In the genomic region with DNA sequence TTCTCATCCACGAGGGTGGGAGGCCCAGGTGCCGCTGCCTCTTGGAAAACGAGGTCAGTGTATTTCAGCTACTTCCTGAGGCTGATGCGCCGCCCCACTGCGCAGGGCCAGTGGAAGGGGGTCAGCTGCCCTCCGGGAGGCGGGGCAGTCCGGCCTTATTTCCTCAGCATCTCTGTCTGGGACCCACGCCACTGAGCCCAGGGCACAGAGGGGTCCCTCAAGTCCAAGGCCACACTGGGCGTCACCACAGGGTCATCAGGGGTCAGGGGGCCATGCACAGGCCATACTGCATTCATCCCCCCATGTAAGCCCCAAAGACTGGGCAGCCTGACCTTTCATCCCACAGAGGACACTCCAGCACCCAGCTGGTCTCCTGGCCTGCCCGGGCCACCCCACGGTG, we compare ENCODE assay signal across 17 cellular contexts. TPM values are rescaled to one million over a fixed set of nuclear protein-coding genes. Genes with fewer than 3 reads are reported as not detected.
DNase-seq lines count a peak whose midpoint lies in the region; ATAC-seq and TF ChIP-seq lines count a peak whose summit lies in the region.
"Had no signal": no experiment of that assay in that cellular context is flagged by ENCODE, and none has a peak within 500 bp of the region (broad histone marks: within the 10 kb centered on the region; RNA-seq: fewer than 3 reads in every experiment).

No MANE protein-coding gene starts in this region.

- no peaks in the 10 kb centered on the region for H3K79me2 ChIP-seq in trophoblast cell (ENCODE audit: control insufficient read depth, insufficient read depth, low read length, poor library complexity)

- H3K4me2 ChIP-seq in BLaER1 (peak overlapping the region; percentile 67), mesenchymal stem cell (ENCODE audit: low read length, poor library complexity, severe bottlenecking) (no peak overlapping the region), trophoblast cell (ENCODE audit: low read length) (no peak overlapping the region)
- H3K4me2 ChIP-seq: A549, GM23338 had no signal

- H2AK5ac ChIP-seq in mesenchymal stem cell (ENCODE audit: low read length, severe bottlenecking) = no peak overlapping the region
- H2AK5ac ChIP-seq in trophoblast cell (ENCODE audit: low read length) = no peak overlapping the region

- no peaks in the 10 kb centered on the region for H3K9me3 Mint-ChIP-seq in brain
- H3K9me3 Mint-ChIP-seq: CD4-positive, alpha-beta T cell had no signal

- H3K27ac ChIP-seq in BLaER1 = peak overlapping the region; percentile 65
- peak overlapping the region; percentile 54; the same call in 1 of the 2 replicates for H3K27ac ChIP-seq in VCaP
- no peak overlapping the region for H3K27ac ChIP-seq in mesenchymal stem cell (ENCODE audit: low read length, poor library complexity, severe bottlenecking)
- H3K27ac ChIP-seq in trophoblast cell (ENCODE audit: low read depth, low read length) = no peak overlapping the region
- H3K27ac ChIP-seq: 22Rv1, A549 had no signal

- H4K8ac ChIP-seq in mesenchymal stem cell (ENCODE audit: low read length) (no peak overlapping the region), trophoblast cell (ENCODE audit: low read depth, low read length) (no peak overlapping the region)

- WGBS in mesenchymal stem cell = 90% methylated on average over 13 of the region's 13 CpGs
- no CpG with 5 or more reads among the region's 13 CpGs for WGBS in trophoblast cell (ENCODE audit: extremely low coverage, insufficient coverage, insufficient read length)

- H4K91ac ChIP-seq in mesenchymal stem cell (ENCODE audit: low read length) = peak overlapping the region; percentile 12
- H4K91ac ChIP-seq in trophoblast cell (ENCODE audit: low read depth, low read length) = no peak overlapping the region

- ATAC-seq in HG02885 (IDR thresholded peaks at IDR 0.05; ENCODE audit: poor library complexity, unreplicated experiment) = no peak
- ATAC-seq: A549, HepG2 had no signal

- no peak overlapping the region for H2AFZ ChIP-seq in mesenchymal stem cell (ENCODE audit: low read depth, low read length)
- H2AFZ ChIP-seq in trophoblast cell (ENCODE audit: insufficient read depth, low read length, poor library complexity) = no peak overlapping the region
- H2AFZ ChIP-seq: GM23338 had no signal

- DNase-seq in mesenchymal stem cell (no peak), trophoblast cell (no peak), C1 segment of cervical spinal cord (lab: John Stamatoyannopoulos, UW) (no peak), DMS79 (lab: John Stamatoyannopoulos, UW) (no peak)
- DNase-seq: AML-193; Caco-2; CD4-positive, alpha-beta T cell; GF-D8 had no signal

- H3K27me3 Mint-ChIP-seq in brain = no peaks in the 10 kb centered on the region
- H3K27me3 Mint-ChIP-seq: CD4-positive, alpha-beta T cell; IgD-negative memory B cell had no signal

- H3K9me3 ChIP-seq in BLaER1 (0 out of 2 replicates have a peak, but pooled peaks cover 6% of the 10 kb centered on the region), mesenchymal stem cell (ENCODE audit: control insufficient read depth, low read length) (no peaks in the 10 kb centered on the region), trophoblast cell (ENCODE audit: insufficient read depth, low read depth, low read length) (peaks cover 2% of the 10 kb centered on the region)
- H3K9me3 ChIP-seq: A549, Caco-2 had no signal

- H3K9ac ChIP-seq in BLaER1 = peak overlapping the region; percentile 53
- H3K9ac ChIP-seq in mesenchymal stem cell (ENCODE audit: low read length) = no peak overlapping the region
- H3K9ac ChIP-seq in trophoblast cell (ENCODE audit: low read length) = no peak overlapping the region

- H4K12ac ChIP-seq in trophoblast cell (ENCODE audit: low read depth, low read length) = no peak overlapping the region

- H3K4ac ChIP-seq in mesenchymal stem cell (ENCODE audit: low read depth in 1 of 2, low read length in 2 of 2) = no peak overlapping the region
- no peak overlapping the region for H3K4ac ChIP-seq in trophoblast cell (ENCODE audit: low read depth, low read length)

- H2BK15ac ChIP-seq in mesenchymal stem cell (ENCODE audit: low read depth, poor library complexity, severe bottlenecking) = no peak overlapping the region

- H3K79me1 ChIP-seq in mesenchymal stem cell (replicated peaks; ENCODE audit: low read length, poor library complexity, severe bottlenecking) (no peaks in the 10 kb centered on the region), trophoblast cell (ENCODE audit: low read length) (no peaks in the 10 kb centered on the region)

- no peak overlapping the region for H3K4me3 Mint-ChIP-seq in brain
- H3K4me3 Mint-ChIP-seq: CD4-positive, alpha-beta T cell; GM23338 had no signal

- peaks cover 86% of the 10 kb centered on the region for H3K4me1 ChIP-seq in BLaER1
- peaks cover 2% of the 10 kb centered on the region for H3K4me1 ChIP-seq in mesenchymal stem cell (ENCODE audit: control insufficient read depth, insufficient read depth, low read depth, low read length)
- no peaks in the 10 kb centered on the region for H3K4me1 ChIP-seq in trophoblast cell (ENCODE audit: control insufficient read depth in 1 of 2, insufficient read depth in 2 of 2, low read length in 2 of 2)
- H3K4me1 ChIP-seq: A549, Caco-2 had no signal

- H2BK120ac ChIP-seq in mesenchymal stem cell (ENCODE audit: low read depth, low read length) (no peak overlapping the region), trophoblast cell (ENCODE audit: insufficient read depth, low read length, poor library complexity) (no peak overlapping the region)

- H3K27me3 ChIP-seq in BLaER1 (no peaks in the 10 kb centered on the region), mesenchymal stem cell (ENCODE audit: control insufficient read depth in 1 of 2, insufficient read depth in 1 of 2, low read length in 2 of 2) (peaks cover 0 to 19% of the 10 kb centered on the region in 2 experiments), trophoblast cell (ENCODE audit: insufficient read depth, low read length) (no peaks in the 10 kb centered on the region)

- peaks cover 100% of the 10 kb centered on the region for H4K20me1 ChIP-seq in BLaER1

- H3K23ac ChIP-seq in mesenchymal stem cell (ENCODE audit: low read length in 2 of 2) (no peak overlapping the region), trophoblast cell (ENCODE audit: low read length) (no peak overlapping the region)

- H3K4me3 ChIP-seq in BLaER1 = no peak overlapping the region
- no peak overlapping the region for H3K4me3 ChIP-seq in mesenchymal stem cell (ENCODE audit: insufficient read depth in 1 of 2, low read depth in 1 of 2, low read length in 2 of 2)
- H3K4me3 ChIP-seq in trophoblast cell (ENCODE audit: low read depth, low read length) = no peak overlapping the region
- H3K4me3 ChIP-seq: A549, GM23338 had no signal

- no peak overlapping the region for H2BK12ac ChIP-seq in mesenchymal stem cell (ENCODE audit: low read length in 2 of 2)
- H2BK12ac ChIP-seq in trophoblast cell (ENCODE audit: low read length) = no peak overlapping the region

- no peaks in the 10 kb centered on the region for H3K36me3 Mint-ChIP-seq in brain
- H3K36me3 Mint-ChIP-seq: IgD-negative memory B cell had no signal

- H3K14ac ChIP-seq in mesenchymal stem cell (ENCODE audit: low read length in 2 of 2) = no peak overlapping the region
- no peak overlapping the region for H3K14ac ChIP-seq in trophoblast cell (ENCODE audit: low read length)

- H3K4me1 Mint-ChIP-seq in brain = peaks cover 33% of the 10 kb centered on the region

- peak overlapping the region in 4 of 5 experiments; percentile 35 to 84 (median 76) for H3K27ac Mint-ChIP-seq in brain
- H3K27ac Mint-ChIP-seq: CD4-positive, alpha-beta T cell; GM23338 had no signal

- H3K18ac ChIP-seq in mesenchymal stem cell (ENCODE audit: low read depth in 1 of 2, low read length in 2 of 2) (no peak overlapping the region), trophoblast cell (ENCODE audit: low read length) (no peak overlapping the region)

- TF ChIP-seq CTCF in VCaP (conservative IDR thresholded peaks at IDR 0.05) (no peak), brain (conservative IDR thresholded peaks at IDR 0.05) (no peak)

- H3K36me3 ChIP-seq in BLaER1 (peaks cover 71% of the 10 kb centered on the region), mesenchymal stem cell (ENCODE audit: control insufficient read depth in 1 of 2, insufficient read depth in 2 of 2, low read depth in 1 of 2, low read length in 2 of 2) (no peaks in the 10 kb centered on the region), trophoblast cell (ENCODE audit: control insufficient read depth in 1 of 2, insufficient read depth in 2 of 2, low read length in 2 of 2) (no peaks in the 10 kb centered on the region)

- H2BK5ac ChIP-seq in mesenchymal stem cell (ENCODE audit: low read depth, low read length, poor library complexity, severe bottlenecking) (no peak overlapping the region), trophoblast cell (ENCODE audit: low read depth, low read length, poor library complexity) (no peak overlapping the region)

RNA-seq across cellular contexts. Expression of gene RTN4R, which starts 12.1 kb away (rescaled TPM):
- 21.3 TPM for polyA plus RNA-seq in brain (ENCODE audit: insufficient read depth, low read depth, low replicate concordance)
- polyA plus RNA-seq in mesenchymal stem cell (2013, experiment 1 of 2) = 0.79 TPM
- polyA plus RNA-seq in mesenchymal stem cell (2013, experiment 2 of 2) = 0.93 TPM
- 10.4 and 11.7 TPM in 2 replicates for polyA plus RNA-seq in trophoblast cell (2013)
- polyA plus RNA-seq: IgD-negative memory B cell had no signal

Comparison
In these comparisons a context has a peak if more than half of its experiments do, and no peak if none do; other contexts are left out.
1. H3K27ac ChIP-seq: peak in BLaER1 (single experiment) and VCaP (single experiment); none in mesenchymal stem cell (single experiment) and trophoblast cell (single experiment).